20 cellular contexts compared by ENCODE assay signal in the genomic region with DNA sequence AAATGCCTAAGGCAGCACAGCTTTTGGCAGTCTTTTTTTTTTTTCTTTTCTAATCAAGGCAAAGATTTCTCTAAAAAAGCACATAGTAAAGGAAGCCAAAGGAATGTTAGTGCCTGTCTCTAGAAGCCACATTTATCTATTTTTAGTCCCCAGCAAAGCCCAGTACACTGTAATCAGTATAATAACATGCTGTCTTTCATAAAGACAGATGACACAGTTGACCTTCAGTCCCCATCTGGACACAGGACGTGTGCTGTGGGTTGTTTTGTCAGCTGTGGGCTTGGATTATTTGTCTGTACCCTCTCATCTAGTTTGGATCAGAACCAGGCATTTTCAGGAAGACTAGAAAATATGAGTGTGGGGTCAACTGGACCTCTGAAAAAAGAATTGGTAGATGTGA.
DNase-seq lines count a peak whose midpoint lies in the region; ATAC-seq and TF ChIP-seq lines count a peak whose summit lies in the region.
"Had no signal": no experiment of that assay in that cellular context is flagged by ENCODE, and none has a peak within 500 bp of the region (broad histone marks: within the 10 kb centered on the region; RNA-seq: fewer than 3 reads in every experiment).

No MANE protein-coding gene starts in this region.

- peak overlapping the region; percentile 3 for H3K4me2 ChIP-seq in smooth muscle cell
- H3K4me2 ChIP-seq: PC-9 had no signal

- no peaks in the 10 kb centered on the region for H3K79me2 ChIP-seq in smooth muscle cell (ENCODE audit: low read depth)

- no peak for DNase-seq in Right ventricle myocardium superior
- no peak for DNase-seq in right atrium auricular region (ENCODE audit: low spot score)
- peak; percentile 15 for DNase-seq in amniotic epithelial cell (ENCODE audit: low read depth)
- DNase-seq in left ventricle myocardium superior: no peak
- DNase-seq in smooth muscle cell (lab: John Stamatoyannopoulos, UW; ENCODE audit: unreplicated experiment): no peak
- DNase-seq in CD8-positive, alpha-beta T cell: no peak
- DNase-seq in head of caudate nucleus: no peak
- DNase-seq: 8988T, AML-193, C1 segment of cervical spinal cord, DMS53, EL, GF-D8, Kasumi-1, MG63, NCI-H1417 treated with DMSO at 0.1 percent for 48 hours, NCI-H187, NCI-H510A, PC-9, SJCRH30 had no signal

- no peaks in the 10 kb centered on the region for H3K36me3 ChIP-seq in right atrium auricular region
- H3K36me3 ChIP-seq in smooth muscle cell (ENCODE audit: low read depth): no peaks in the 10 kb centered on the region
- no peaks in the 10 kb centered on the region for H3K36me3 ChIP-seq in CD8-positive, alpha-beta T cell (ENCODE audit: insufficient read depth, low read length)
- H3K36me3 ChIP-seq: MG63, SJCRH30 had no signal

- H3K9me3 Mint-ChIP-seq in CD8-positive, alpha-beta T cell: no peaks in the 10 kb centered on the region

- WGBS in smooth muscle cell (ENCODE audit: low lambda C conversion rate): 13% methylated on average over 1 of the region's 1 CpG

- ATAC-seq in Right ventricle myocardium superior (ENCODE audit: poor library complexity) (peak; percentile 73), left ventricle myocardium superior (peak; percentile 83)
- no peak for ATAC-seq in CD8-positive, alpha-beta T cell

- H3F3A ChIP-seq in smooth muscle cell (ENCODE audit: low read depth): peaks cover 5% of the 10 kb centered on the region

- no peaks in the 10 kb centered on the region for H3K4me1 Mint-ChIP-seq in CD8-positive, alpha-beta T cell (ENCODE audit: low read depth)

- H3K27me3 ChIP-seq in right atrium auricular region (no peaks in the 10 kb centered on the region), smooth muscle cell (ENCODE audit: low read depth) (no peaks in the 10 kb centered on the region)
- H3K27me3 ChIP-seq in CD8-positive, alpha-beta T cell (ENCODE audit: insufficient read depth, low read length): no peaks in the 10 kb centered on the region
- H3K27me3 ChIP-seq: MG63, SJCRH30 had no signal

- POLR2A ChIA-PET in CD8-positive, alpha-beta T cell (lab: Charles Lee): no interaction called here

- TF ChIP-seq CTCF in right atrium auricular region (IDR thresholded peaks at IDR 0.05) (no peak), smooth muscle cell (IDR thresholded peaks at IDR 0.05; ENCODE audit: borderline replicate concordance, insufficient read depth, poor library complexity, severe bottlenecking) (no peak)
- no peak for TF ChIP-seq CTCF in CD8-positive, alpha-beta T cell (IDR thresholded peaks at IDR 0.05)

- no peaks in the 10 kb centered on the region for H3K36me3 Mint-ChIP-seq in CD8-positive, alpha-beta T cell

- H3K27ac Mint-ChIP-seq in CD8-positive, alpha-beta T cell: no peak overlapping the region

- H3K4me3 ChIP-seq in right atrium auricular region (no peak overlapping the region), smooth muscle cell (no peak overlapping the region)
- no peak overlapping the region for H3K4me3 ChIP-seq in CD8-positive, alpha-beta T cell (ENCODE audit: low read depth, low read length)
- H3K4me3 ChIP-seq: MG63, PC-9, SJCRH30 had no signal

- no peak overlapping the region for H3K27ac ChIP-seq in right atrium auricular region
- H3K27ac ChIP-seq in smooth muscle cell (ENCODE audit: low read depth): no peak overlapping the region
- H3K27ac ChIP-seq in CD8-positive, alpha-beta T cell (ENCODE audit: low read depth, low read length): no peak overlapping the region
- H3K27ac ChIP-seq: PC-9, SJCRH30 had no signal

- peaks cover 2% of the 10 kb centered on the region for H3K27me3 Mint-ChIP-seq in CD8-positive, alpha-beta T cell (ENCODE audit: low read depth)

- no peak overlapping the region for H3K4me3 Mint-ChIP-seq in CD8-positive, alpha-beta T cell

- intact Hi-C loops in Right ventricle myocardium superior (cut with DNase I) (no loop called here), left ventricle myocardium superior (cut with micrococcal nuclease) (no loop called here), head of caudate nucleus (cut with DNase I) (no loop called here)
- intact Hi-C loops in CD8-positive, alpha-beta T cell (cut with DNase I, micrococcal nuclease): no loop called here

- H3K4me1 ChIP-seq in right atrium auricular region: peaks cover 0 to 17% of the 10 kb centered on the region in 2 donors
- no peaks in the 10 kb centered on the region for H3K4me1 ChIP-seq in smooth muscle cell (ENCODE audit: low read depth)
- no peaks in the 10 kb centered on the region for H3K4me1 ChIP-seq in CD8-positive, alpha-beta T cell (ENCODE audit: insufficient read depth, low read length)

- CTCF ChIA-PET in CD8-positive, alpha-beta T cell (lab: Charles Lee): no interaction called here

- H4K20me1 ChIP-seq in smooth muscle cell (ENCODE audit: low read depth): no peaks in the 10 kb centered on the region

- H3K9me3 ChIP-seq in right atrium auricular region (no peaks in the 10 kb centered on the region), smooth muscle cell (replicated peaks; ENCODE audit: low read depth) (no peaks in the 10 kb centered on the region)
- H3K9me3 ChIP-seq in CD8-positive, alpha-beta T cell (ENCODE audit: low read length): no peaks in the 10 kb centered on the region
- H3K9me3 ChIP-seq: MG63, SJCRH30 had no signal

- no peak overlapping the region for H3K9ac ChIP-seq in smooth muscle cell (ENCODE audit: low read depth)

- H2AFZ ChIP-seq in smooth muscle cell (ENCODE audit: low read depth): no peak overlapping the region
- H2AFZ ChIP-seq: PC-9 had no signal
